8 cellular contexts compared by ENCODE assay signal in the genomic region with DNA sequence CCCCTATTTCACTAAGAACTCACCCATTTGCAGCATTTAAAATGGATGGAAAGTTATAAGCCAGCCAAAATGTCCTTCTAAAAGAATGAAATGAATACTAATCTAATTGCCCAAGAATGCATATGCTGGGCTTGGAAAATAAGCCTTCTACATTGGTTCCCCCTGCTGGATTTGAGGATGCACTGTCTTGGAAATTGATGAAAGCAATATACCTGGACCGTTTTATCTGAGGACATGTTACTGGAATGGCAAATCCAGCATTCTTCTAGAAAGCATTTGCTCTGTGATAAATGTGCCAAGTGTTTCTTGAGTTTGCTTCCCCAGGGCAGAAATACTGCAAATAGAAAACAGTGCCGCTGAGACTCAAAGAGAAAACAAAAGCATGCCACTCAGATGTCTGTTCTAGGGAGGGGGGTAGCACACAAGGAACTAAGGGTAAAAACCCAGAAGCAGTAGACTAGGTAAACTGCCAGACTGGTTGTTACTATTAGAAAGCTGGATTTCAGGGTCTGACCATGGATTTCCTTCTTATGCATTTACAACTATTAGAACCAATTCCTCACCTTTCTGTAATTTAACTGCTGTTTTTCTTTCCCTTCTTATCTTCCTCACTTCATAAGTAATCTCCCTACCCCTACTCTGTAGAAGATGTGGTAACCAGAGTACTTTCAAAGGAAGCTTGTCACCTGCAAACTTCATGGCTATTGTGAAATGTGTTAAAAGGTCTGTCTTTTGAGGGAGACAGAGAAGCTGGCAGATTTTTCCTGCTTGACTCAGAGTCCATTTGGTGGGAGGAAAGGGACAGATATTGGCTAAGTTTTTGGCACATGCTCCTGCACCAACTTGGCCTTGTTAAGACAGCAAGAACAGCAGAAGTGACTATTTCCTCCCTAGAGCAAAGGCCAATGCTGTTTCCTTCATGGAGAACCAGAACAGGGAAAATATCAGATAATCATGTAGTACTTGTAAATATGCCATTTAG.
A peak's percentile ranks its signal among the peaks of the same experiment; 100 is the strongest.
DNase-seq lines count a peak whose midpoint lies in the region; ATAC-seq and TF ChIP-seq lines count a peak whose summit lies in the region.

No MANE protein-coding gene starts in this region.

- H3K9me3 Mint-ChIP-seq in chondrocyte (ENCODE audit: low read depth): no peaks in the 10 kb centered on the region
- no peaks in the 10 kb centered on the region for H3K9me3 Mint-ChIP-seq in nephron

- TF ChIP-seq CTCF in GM13977 (IDR thresholded peaks at IDR 0.05; ENCODE audit: extremely low read depth, insufficient read depth, missing control alignments): peak; percentile 8
- TF ChIP-seq CTCF in chondrocyte (IDR thresholded peaks at IDR 0.05): peak; percentile 88
- peak; percentile 76 to 81 (median 77) for TF ChIP-seq CTCF in nephron (IDR thresholded peaks at IDR 0.05; ENCODE audit: unreplicated experiment in 3 of 3)

- ATAC-seq in HG03439 (IDR thresholded peaks at IDR 0.05; ENCODE audit: unreplicated experiment): no peak

- no peak overlapping the region for H3K27ac Mint-ChIP-seq in chondrocyte (ENCODE audit: unreplicated experiment)
- peak overlapping the region; percentile 48 to 73 (median 72) for H3K27ac Mint-ChIP-seq in nephron

- H3K4me3 Mint-ChIP-seq in chondrocyte (ENCODE audit: unreplicated experiment) (no peak overlapping the region), nephron (peak overlapping the region in 1 of 3 experiments; percentile 18)

- in situ Hi-C loops in GM13977 (cut with MboI; ENCODE audit: low pct_unique_long_range_greater_than_20kb, low sequenced_read_pairs, unreplicated experiment): no loop called here

- H3K36me3 Mint-ChIP-seq in chondrocyte (ENCODE audit: low read depth) (no peaks in the 10 kb centered on the region), nephron (ENCODE audit: low read depth) (no peaks in the 10 kb centered on the region)

- H3K4me1 Mint-ChIP-seq in chondrocyte (ENCODE audit: low read depth): peaks cover 4% of the 10 kb centered on the region
- H3K4me1 Mint-ChIP-seq in nephron: peaks cover 30% of the 10 kb centered on the region

- H3K27me3 Mint-ChIP-seq in chondrocyte (ENCODE audit: low read depth) (no peaks in the 10 kb centered on the region), nephron (ENCODE audit: low read depth) (no peaks in the 10 kb centered on the region)

- no peak for DNase-seq in GM13977 (ENCODE audit: low spot score)
- DNase-seq in NCI-H226: peak; percentile 29
- DNase-seq in chondrocyte (ENCODE audit: low spot score): no peak
- no peak for DNase-seq in stimulated activated naive CD4-positive, alpha-beta T cell treated with Interleukin-2 at 50 U/mL for 16 hours (lab: John Stamatoyannopoulos, UW)
- DNase-seq in NCI-H2029 treated with DMSO at 0.1 percent for 48 hours (lab: John Stamatoyannopoulos, UW): no peak
- no peak for DNase-seq in activated T-cell treated with anti-CD3 and anti-CD28 coated beads for 4 hours

Comparison
In these comparisons a context has a peak if more than half of its experiments do, and no peak if none do; other contexts are left out.
1. CTCF ChIP-seq: peak in every context shown above with its lines; median percentile 88 in chondrocyte; 77 in nephron; 8 in GM13977.